27 cellular contexts compared by ENCODE assay signal in genomic region chr15:63354771-63355650, GRCh38. TPM values are rescaled to one million over a fixed set of nuclear protein-coding genes. Genes with fewer than 3 reads are reported as not detected.
DNase-seq lines count a peak whose midpoint lies in the region; ATAC-seq, FAIRE-seq and TF ChIP-seq lines count a peak whose summit lies in the region.
"Had no signal": no experiment of that assay in that cellular context is flagged by ENCODE, and none has a peak within 500 bp of the region (broad histone marks: within the 10 kb centered on the region; RNA-seq: fewer than 3 reads in every experiment).

No MANE protein-coding gene starts in this region.

- SMC1A ChIA-PET in GM12878 (lab: Charles Lee; ENCODE audit: uncharacterized antibody, unreplicated experiment) = interaction anchor here (1.4 kb wide), 1 partner anchor 54 kb away, joined by 4 read pairs; no protein-coding TSS in a partner anchor

- H3K4ac ChIP-seq in H9 (ENCODE audit: low read depth, low read length) = no peak overlapping the region

- CTCF ChIA-PET in A549 (lab: Yijun Ruan, JAX) (interaction anchor here (1.4 kb wide), 1 partner anchor 13 kb away, joined by 7 read pairs; no protein-coding TSS in a partner anchor), HEK293 (lab: Yijun Ruan, JAX) (no interaction called here), GM12878 (lab: Yijun Ruan, JAX) (no interaction called here)

- TF ChIP-seq POLR2A in A549 (IDR thresholded peaks at IDR 0.05; ENCODE audit: low read length) = no peak
- TF ChIP-seq POLR2A in GM12878 (IDR thresholded peaks at IDR 0.05; ENCODE audit: low read depth, low read length) = no peak

- no peaks in the 10 kb centered on the region for H3K23me2 ChIP-seq in H9 (ENCODE audit: insufficient read length, low read depth, low read length, poor library complexity, severe bottlenecking)

- H4K5ac ChIP-seq in H9 (ENCODE audit: insufficient read length, low read depth, low read length) = no peak overlapping the region

- H3K27me3 Mint-ChIP-seq in H9 (ENCODE audit: low read depth) = peaks cover 6% of the 10 kb centered on the region

- no peaks in the 10 kb centered on the region for H3K79me1 ChIP-seq in H9 (ENCODE audit: insufficient read depth, low read depth, low read length, poor library complexity, severe bottlenecking)

- DNase-seq in A549 (ENCODE audit: low read depth in 1 of 2, low spot score in 1 of 2) (no peak), GM12878 (ENCODE audit: low read depth, low spot score) (no peak), H9 (no peak), NCI-H1105 (lab: John Stamatoyannopoulos, UW) (no peak), occipital lobe (lab: John Stamatoyannopoulos, UW) (no peak)
- DNase-seq: activated CD4-positive, CD25-positive, alpha-beta regulatory T cell treated with anti-CD3 and anti-CD28 coated beads, Interleukin-2, amount 50 U/mL, for 72 hours; activated CD8-positive, alpha-beta T cell treated with anti-CD3 and anti-CD28 coated beads, Interleukin-2, amount 10 ng/mL, durations not matched to agents 7 days and 5 days; activated naive CD4-positive, alpha-beta T cell treated with Interleukin-2 at 50 U/mL for 16 hours; amniotic stem cell; C1 segment of cervical spinal cord; GDM1; mesenchymal stem cell; MG63; naive B cell; NCI-H1417 treated with DMSO at 0.1 percent for 48 hours; NCI-H2107; pancreas; right cardiac atrium; SHP77 treated with DMSO at 0.1 percent for 48 hours; stimulated activated CD4-positive, alpha-beta T cell treated with anti-CD3 and anti-CD28 coated beads, Interleukin-15, amount 100 ng/mL, for 24 hours; stimulated activated CD8-positive, alpha-beta memory T cell treated with anti-CD3 and anti-CD28 coated beads, Interleukin-4, amount 100 ng/mL, for 48 hours had no signal

- no peak overlapping the region for H2BK12ac ChIP-seq in H9 (ENCODE audit: insufficient read length, low read depth, low read length)

- no peak for FAIRE-seq in A549 (lab: Jason Lieb, UNC)
- FAIRE-seq in GM12878 (lab: Jason Lieb, UNC) = no peak
- FAIRE-seq: GM19239, pancreas had no signal

- no peak overlapping the region for H2AK5ac ChIP-seq in H9 (ENCODE audit: insufficient read length, low read length)

- H3K27ac ChIP-seq in A549 (peak overlapping the region; percentile 58 to 71), HEK293 (ENCODE audit: extremely low read depth, low read depth, low read length) (no peak overlapping the region), GM12878 (ENCODE audit: control insufficient read depth, insufficient read depth) (no peak overlapping the region), mucosa of rectum (ENCODE audit: low read depth in 2 of 2, low read length in 2 of 2) (peak overlapping the region; percentile 93 to 95), H9 (ENCODE audit: insufficient read length, low read depth, low read length) (no peak overlapping the region)
- H3K27ac ChIP-seq: cardiac muscle cell, HL-60 had no signal

- H3K79me2 ChIP-seq in GM12878 (ENCODE audit: control insufficient read depth, insufficient read depth, low read length) (no peaks in the 10 kb centered on the region), H9 (ENCODE audit: insufficient read depth, low read length) (no peaks in the 10 kb centered on the region)

- BruUV-seq in GM12878 (replicated peaks; lab: Mats Ljungman, UMichigan) = no TSS peak

- no peaks in the 10 kb centered on the region for H3K36me3 ChIP-seq in HEK293 (ENCODE audit: control insufficient read depth in 2 of 2, insufficient read depth in 1 of 2, low read length in 2 of 2)
- no peaks in the 10 kb centered on the region for H3K36me3 ChIP-seq in GM12878 (ENCODE audit: control insufficient read depth in 2 of 2, insufficient read depth in 2 of 2, low read length in 1 of 2)
- H3K36me3 ChIP-seq in mucosa of rectum (ENCODE audit: control insufficient read depth in 2 of 2, insufficient read depth in 2 of 2, low read length in 2 of 2) = no peaks in the 10 kb centered on the region
- H3K36me3 ChIP-seq: cardiac muscle cell, MG63, pancreas had no signal

- no peak overlapping the region for H2BK15ac ChIP-seq in H9 (ENCODE audit: low read depth, low read length)

- no peak overlapping the region for H3K23ac ChIP-seq in H9 (ENCODE audit: insufficient read length, low read depth, low read length)

- no peak overlapping the region for H4K91ac ChIP-seq in H9 (ENCODE audit: insufficient read length, low read depth, low read length)

- H3K18ac ChIP-seq in H9 (ENCODE audit: insufficient read length, low read depth, low read length) = no peak overlapping the region

- no peaks in the 10 kb centered on the region for H3K9me3 ChIP-seq in A549
- no peaks in the 10 kb centered on the region for H3K9me3 ChIP-seq in HEK293 (ENCODE audit: control insufficient read depth, insufficient read depth, low read depth, low read length)
- H3K9me3 ChIP-seq in GM12878 (replicated peaks; ENCODE audit: control insufficient read depth, insufficient read depth, low read length) = no peaks in the 10 kb centered on the region
- H3K9me3 ChIP-seq in mucosa of rectum (ENCODE audit: control insufficient read depth in 2 of 2, low read length in 2 of 2) = no peaks in the 10 kb centered on the region
- no peaks in the 10 kb centered on the region for H3K9me3 ChIP-seq in H9 (ENCODE audit: control insufficient read depth, low read depth, low read length)
- H3K9me3 ChIP-seq: MG63, pancreas had no signal

- POLR2A ChIA-PET in A549 (lab: Yijun Ruan, JAX) (no interaction called here), HEK293 (lab: Yijun Ruan, JAX) (no interaction called here), GM12878 (lab: Charles Lee) (no interaction called here)

- peaks cover 6 to 9% of the 10 kb centered on the region in 2 experiments for H3K4me1 Mint-ChIP-seq in H9
- H3K4me1 Mint-ChIP-seq: naive B cell had no signal

- no peak overlapping the region for H3K4me3 Mint-ChIP-seq in H9
- H3K4me3 Mint-ChIP-seq: activated CD8-positive, alpha-beta T cell treated with anti-CD3 and anti-CD28 coated beads, Interleukin-2, amount 10 ng/mL, durations not matched to agents 7 days and 5 days had no signal

- H3K27ac Mint-ChIP-seq in H9 = no peak overlapping the region; a peak in 2 of 7 replicates
- H3K27ac Mint-ChIP-seq: activated CD8-positive, alpha-beta T cell treated with anti-CD3 and anti-CD28 coated beads, Interleukin-2, amount 10 ng/mL, durations not matched to agents 7 days and 5 days had no signal

- no peak overlapping the region for H4K8ac ChIP-seq in H9 (replicated peaks; ENCODE audit: insufficient read length, low read depth, low read length)

- peak overlapping the region; percentile 62 for H3K4me2 ChIP-seq in A549
- H3K4me2 ChIP-seq in GM12878 (ENCODE audit: control insufficient read depth, insufficient read depth) = no peak overlapping the region
- no peak overlapping the region for H3K4me2 ChIP-seq in H9 (ENCODE audit: insufficient read depth, insufficient read length, low read length)

- TF ChIP-seq CTCF in A549 (IDR thresholded peaks at IDR 0.05) = no peak
- TF ChIP-seq CTCF in HEK293 (tag by site-specific recombination; IDR thresholded peaks at IDR 0.05) = no peak
- no peak for TF ChIP-seq CTCF in GM12878 (IDR thresholded peaks at IDR 0.05 in 2 of 3, conservative IDR thresholded peaks at IDR 0.05 in 1 of 3; ENCODE audit: control insufficient read depth in 2 of 3, extremely low read depth in 1 of 3, insufficient read depth in 1 of 3, low read depth in 3 of 3, low read length in 3 of 3)
- no peak for TF ChIP-seq CTCF in H9 (conservative IDR thresholded peaks at IDR 0.05)

- no peak overlapping the region for H3T11ph ChIP-seq in H9 (ENCODE audit: low read length)

- H2AFZ ChIP-seq in GM12878 (ENCODE audit: control insufficient read depth, low read depth, low read length) (no peak overlapping the region), H9 (ENCODE audit: low read length) (no peak overlapping the region)

- no peaks in the 10 kb centered on the region; a peak in 2 of 4 replicates for H3K27me3 ChIP-seq in GM12878 (replicated peaks in 1 of 2; ENCODE audit: control insufficient read depth in 2 of 2, insufficient read depth in 2 of 2, low read length in 1 of 2)
- H3K27me3 ChIP-seq in mucosa of rectum (ENCODE audit: control insufficient read depth in 2 of 2, insufficient read depth in 2 of 2, low read length in 2 of 2) = no peaks in the 10 kb centered on the region
- no peaks in the 10 kb centered on the region for H3K27me3 ChIP-seq in H9 (ENCODE audit: insufficient read depth, low read length)
- H3K27me3 ChIP-seq: MG63, pancreas had no signal

- H3K4me3 ChIP-seq in A549 = no peak overlapping the region
- no peak overlapping the region for H3K4me3 ChIP-seq in HEK293 (ENCODE audit: low read depth, low read length)
- H3K4me3 ChIP-seq in GM12878 = no peak overlapping the region
- peak overlapping the region in 1 of 2 donors; percentile 44 for H3K4me3 ChIP-seq in mucosa of rectum (ENCODE audit: low read length in 2 of 2)
- H3K4me3 ChIP-seq: cardiac muscle cell, MG63, pancreas had no signal

- TF ChIP-seq RAD21 in A549 (conservative IDR thresholded peaks at IDR 0.05 in 1 of 2, IDR thresholded peaks at IDR 0.05 in 1 of 2) (no peak), GM12878 (IDR thresholded peaks at IDR 0.05; ENCODE audit: insufficient read depth, low read depth, low read length) (no peak)

- in situ Hi-C loops in GM12878 (cut with MboI) = no loop called here

- H4K20me1 ChIP-seq in GM12878 (ENCODE audit: control insufficient read depth, insufficient read depth) (no peaks in the 10 kb centered on the region), H9 (ENCODE audit: control insufficient read depth, insufficient read depth, insufficient read length) (no peaks in the 10 kb centered on the region)

- RAD21 ChIA-PET in GM12878 (lab: Charles Lee; ENCODE audit: unreplicated experiment) = no interaction called here

- peaks cover 55% of the 10 kb centered on the region for H3K4me1 ChIP-seq in A549
- H3K4me1 ChIP-seq in HEK293 (ENCODE audit: control insufficient read depth, insufficient read depth, low read length) = 0 out of 2 replicates have a peak, but pooled peaks cover 3% of the 10 kb centered on the region
- H3K4me1 ChIP-seq in GM12878 (ENCODE audit: control insufficient read depth, insufficient read depth, low read length) = no peaks in the 10 kb centered on the region
- H3K4me1 ChIP-seq in mucosa of rectum (ENCODE audit: control insufficient read depth in 2 of 2, insufficient read depth in 2 of 2, low read length in 2 of 2) = peaks cover 51 to 89% of the 10 kb centered on the region in 2 donors
- no peaks in the 10 kb centered on the region for H3K4me1 ChIP-seq in H9 (ENCODE audit: insufficient read depth, low read length)

- H3K9me3 Mint-ChIP-seq in H9 = no peaks in the 10 kb centered on the region
- H3K9me3 Mint-ChIP-seq: naive B cell had no signal

- H3K56ac ChIP-seq in H9 (ENCODE audit: insufficient read length, low read depth, low read length) = no peak overlapping the region

- intact Hi-C loops in GM12878 (cut with micrococcal nuclease; ENCODE audit: unreplicated experiment) = no loop called here

- no peak overlapping the region for H2BK5ac ChIP-seq in H9 (ENCODE audit: insufficient read length, low read length)

- H3K9ac ChIP-seq in GM12878 (ENCODE audit: control insufficient read depth, insufficient read depth, low read length) = no peak overlapping the region
- peak overlapping the region; percentile 54 to 61 for H3K9ac ChIP-seq in mucosa of rectum (ENCODE audit: low read depth in 1 of 2, low read length in 2 of 2)
- no peak overlapping the region for H3K9ac ChIP-seq in H9 (ENCODE audit: extremely low read depth, insufficient read length, low read length)

- no peak overlapping the region for H3K14ac ChIP-seq in H9 (ENCODE audit: insufficient read depth, low read length)

- no peak overlapping the region for H2BK20ac ChIP-seq in H9 (ENCODE audit: low read depth, low read length, poor library complexity, severe bottlenecking)

- peak in 1 of 2 experiments; percentile 24; a peak in 3 of 6 replicates for ATAC-seq in A549
- peak; percentile 18; the same call in 1 of the 3 replicates for ATAC-seq in GM12878
- ATAC-seq in GM21825 (IDR thresholded peaks at IDR 0.05; ENCODE audit: unreplicated experiment) = no peak
- ATAC-seq: activated CD8-positive, alpha-beta T cell treated with anti-CD3 and anti-CD28 coated beads, Interleukin-2, amount 10 ng/mL, durations not matched to agents 7 days and 5 days; right cardiac atrium had no signal

- no peak overlapping the region for H2BK120ac ChIP-seq in H9 (ENCODE audit: low read depth, low read length, poor library complexity, severe bottlenecking)

- TF ChIP-seq EP300 in A549 (IDR thresholded peaks at IDR 0.05) (0 out of 5 replicates have a peak, but pooled peaks of 1 of the 2 experiments have one; percentile 16), GM12878 (IDR thresholded peaks at IDR 0.05; ENCODE audit: borderline replicate concordance in 1 of 2, control insufficient read depth in 1 of 2, low read depth in 2 of 2, low read length in 2 of 2) (no peak)

- no peaks in the 10 kb centered on the region for H3K36me3 Mint-ChIP-seq in H9 (ENCODE audit: insufficient read depth in 1 of 3, low read depth in 3 of 3)

- WGBS in A549 (ENCODE audit: missing lambda C conversion rate) = 77% methylated on average over 22 of the region's 22 CpGs
- WGBS in GM12878 (ENCODE audit: insufficient coverage, insufficient replicate concordance, low lambda C conversion rate, missing lambda C conversion rate) = 50% methylated on average over 22 of the region's 22 CpGs
- WGBS in H9 (ENCODE audit: extremely low coverage, insufficient read length, low lambda C conversion rate) = no CpG with 5 or more reads among the region's 22 CpGs

RNA-seq across cellular contexts. Expression of gene CA12, which starts 26.6 kb away (rescaled TPM):
- polyA plus RNA-seq in A549 (2011; rRNA removed) = 323 and 389 TPM in 2 replicates
- 126 and 167 TPM in 2 replicates for polyA plus RNA-seq in A549 (2012; cell fraction: cytosol; rRNA removed)
- polyA plus RNA-seq in A549 (2012; cell fraction: nucleus; rRNA removed) = 155 and 181 TPM in 2 replicates
- polyA plus RNA-seq in A549 (2017; fragmentation: RNase III; extraction: RNeasy Plus Mini Kit Qiagen cat#74134 plus additional on column Dnase treatment) = 122 to 129 TPM (median 126 TPM) in 3 replicates
- 186 and 245 TPM in 2 replicates for polyA minus RNA-seq in A549 (2011; rRNA and poly(A)+ RNA removed)
- total RNA-seq in GM12878 (2013; cell fraction: nucleolus; rRNA removed) = 0.13 TPM in 1 of 2 replicates, not detected in the other
- 0.11 TPM in 1 of 2 replicates, not detected in the other for total RNA-seq in GM12878 (2014; rRNA removed)
- total RNA-seq in GM12878 (2014; rRNA removed; fragmentation: Illumina TruSeq; extraction: Trizol) = not detected in 2 replicates
- total RNA-seq in GM12878 (2021) = 0.10 and 0.11 TPM in 2 replicates
- not detected for polyA plus RNA-seq in GM12878 (2011; ENCODE audit: low read depth)
- polyA plus RNA-seq in GM12878 (2011; rRNA removed) = 0.03 TPM in 1 of 2 replicates, not detected in the other
- not detected in 2 replicates for polyA plus RNA-seq in GM12878 (2011; cell fraction: cytosol; rRNA removed)
- not detected in 2 replicates for polyA plus RNA-seq in GM12878 (2011; cell fraction: nucleus; rRNA removed)
- polyA plus RNA-seq in GM12878 (2012) = 0.01 TPM in 1 of 2 replicates, not detected in the other
- polyA plus RNA-seq in GM12878 (2014; fragmentation: Illumina TruSeq; extraction: Trizol) = not detected in 2 replicates
- not detected for polyA plus RNA-seq in GM12878 (2014; fragmentation: Nextera tagmentation; extraction: Ambion mirVana)
- polyA plus RNA-seq in GM12878 (2014; rRNA removed) = not detected in 2 replicates
- not detected for polyA plus RNA-seq in GM12878 (2016; fragmentation: Nextera tagmentation; extraction: Ambion mirVana)
- not detected in 2 replicates for polyA minus RNA-seq in GM12878 (2011; rRNA and poly(A)+ RNA removed)
- polyA minus RNA-seq in GM12878 (2011; cell fraction: cytosol; rRNA and poly(A)+ RNA removed) = 0.42 TPM in 1 of 2 replicates, not detected in the other
- polyA minus RNA-seq in GM12878 (2011; cell fraction: nucleus; rRNA and poly(A)+ RNA removed) = not detected in 2 replicates
- 0.42 and 0.68 TPM in 2 replicates for total RNA-seq in H9 (2021)
- 8.7 TPM for total RNA-seq in occipital lobe
- total RNA-seq: activated CD8-positive, alpha-beta T cell treated with anti-CD3 and anti-CD28 coated beads, Interleukin-2, amount 10 ng/mL, durations not matched to agents 7 days and 5 days had no signal
- polyA plus RNA-seq: cardiac muscle cell had no signal

Comparison
In these comparisons a context has a peak if more than half of its experiments do, and no peak if none do; other contexts are left out.
1. H3K27ac ChIP-seq: peak in A549 (2 of 2) and mucosa of rectum (2 of 2); none in HEK293 (single experiment), GM12878 (single experiment) and H9 (single experiment).
2. H3K9ac ChIP-seq: peak in mucosa of rectum (2 of 2); none in GM12878 (single experiment) and H9 (single experiment).